In the genomic region with DNA sequence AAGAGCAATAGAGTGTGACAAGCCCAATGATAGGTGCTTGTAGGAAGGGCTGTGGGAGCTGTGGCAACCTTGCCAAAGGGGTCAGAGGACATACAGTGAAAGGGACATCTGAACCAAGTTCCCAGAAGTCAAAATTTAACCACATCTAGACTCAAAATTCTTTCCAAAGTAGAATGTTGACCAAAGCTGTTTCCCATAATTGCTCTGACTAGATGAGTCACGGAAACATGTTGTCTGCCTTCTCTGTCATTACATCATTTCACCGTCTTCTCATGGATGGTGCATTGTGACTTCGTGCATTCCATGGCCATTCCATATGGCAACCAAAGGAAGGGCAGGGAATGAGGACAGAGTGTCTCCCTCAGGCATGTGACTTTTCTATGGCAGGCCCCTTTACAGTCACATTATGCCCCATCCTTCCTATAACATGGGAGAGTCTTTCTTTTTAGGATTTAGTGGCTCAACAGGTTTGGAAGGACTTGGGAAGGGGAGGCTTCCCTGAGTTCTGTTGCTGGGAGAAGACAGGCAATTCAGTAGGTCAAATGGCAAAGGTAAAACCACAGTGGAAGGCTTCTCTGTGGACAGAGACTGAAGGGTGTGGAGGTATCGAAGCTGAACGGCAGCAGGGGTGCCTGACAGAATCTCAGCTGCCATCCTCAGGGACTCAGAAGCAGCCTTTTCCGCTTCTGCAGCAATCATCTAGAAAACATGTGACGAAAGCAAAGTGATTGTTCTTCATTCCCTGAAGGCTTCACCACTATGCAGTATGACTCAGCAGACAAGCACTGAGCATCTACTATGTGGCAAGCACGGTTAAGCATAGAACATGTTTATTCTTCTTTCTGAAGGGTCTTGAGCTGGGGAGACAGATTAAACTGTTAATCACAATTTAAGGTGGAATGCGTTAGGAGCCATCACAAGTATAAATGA, we compare ENCODE assay signal across 11 cellular contexts. TPM values are rescaled to one million over a fixed set of nuclear protein-coding genes. Genes with fewer than 3 reads are reported as not detected.
DNase-seq lines count a peak whose midpoint lies in the region; ATAC-seq and TF ChIP-seq lines count a peak whose summit lies in the region.
"Had no signal": no experiment of that assay in that cellular context is flagged by ENCODE, and none has a peak within 500 bp of the region (broad histone marks: within the 10 kb centered on the region; RNA-seq: fewer than 3 reads in every experiment).

No MANE protein-coding gene starts in this region.

- no TSS peak for BruUV-seq in Calu3 (replicated peaks; lab: Mats Ljungman, UMichigan)

- peak; percentile 88 for ATAC-seq in GM21619 (IDR thresholded peaks at IDR 0.05; ENCODE audit: unreplicated experiment)
- ATAC-seq in natural killer cell, result no peak
- ATAC-seq in left colon, result no peak

- CTCF ChIA-PET in AG04450 (lab: Charles Lee) (interaction anchor here (1.0 kb wide), 1 partner anchor 264 kb away, joined by 4 read pairs; no protein-coding TSS in a partner anchor), Calu3 (lab: Charles Lee) (no interaction called here)

- H3K9me3 ChIP-seq in AG04450 (ENCODE audit: control insufficient read depth, insufficient read depth, low read length), result no peaks in the 10 kb centered on the region
- H3K9me3 ChIP-seq: HAP-1 had no signal

- no peak overlapping the region for H3K27ac Mint-ChIP-seq in natural killer cell
- no peak overlapping the region for H3K27ac Mint-ChIP-seq in Calu3 (ENCODE audit: unreplicated experiment)

- H3K9me3 Mint-ChIP-seq in natural killer cell, result no peaks in the 10 kb centered on the region
- H3K9me3 Mint-ChIP-seq in Calu3 (ENCODE audit: low read depth, unreplicated experiment), result no peaks in the 10 kb centered on the region

- no peaks in the 10 kb centered on the region for H3K36me3 Mint-ChIP-seq in natural killer cell
- H3K36me3 Mint-ChIP-seq in Calu3 (ENCODE audit: insufficient read depth, unreplicated experiment), result no peaks in the 10 kb centered on the region

- no peaks in the 10 kb centered on the region for H3K4me1 Mint-ChIP-seq in natural killer cell
- no peaks in the 10 kb centered on the region for H3K4me1 Mint-ChIP-seq in Calu3 (ENCODE audit: low read depth, unreplicated experiment)

- no peak overlapping the region for H3K4me3 ChIP-seq in AG04450 (ENCODE audit: low read depth, low read length)
- H3K4me3 ChIP-seq in epithelial cell of esophagus (ENCODE audit: low read length), result no peak overlapping the region
- H3K4me3 ChIP-seq: HAP-1 had no signal

- POLR2A ChIA-PET in AG04450 (lab: Yijun Ruan, JAX), result no interaction called here

- intact Hi-C loops in natural killer cell (cut with micrococcal nuclease), result no loop called here
- intact Hi-C loops in Calu3 (cut with micrococcal nuclease; ENCODE audit: unreplicated experiment), result no loop called here
- intact Hi-C loops in left colon (cut with DNase I, micrococcal nuclease), result no loop called here

- no peaks in the 10 kb centered on the region for H3K27me3 ChIP-seq in AG04450 (ENCODE audit: control insufficient read depth, insufficient read depth, low read length)

- no peak for TF ChIP-seq CTCF in AG04450 (IDR thresholded peaks at IDR 0.05; ENCODE audit: low read depth, low read length)
- no peak for TF ChIP-seq CTCF in epithelial cell of esophagus (IDR thresholded peaks at IDR 0.05; ENCODE audit: insufficient read depth, low read depth, low read length, missing control alignments)
- TF ChIP-seq CTCF in natural killer cell (IDR thresholded peaks at IDR 0.05), result no peak
- no peak for TF ChIP-seq CTCF in Calu3 (IDR thresholded peaks at IDR 0.05; ENCODE audit: unreplicated experiment)

- H3K4me3 Mint-ChIP-seq in natural killer cell, result no peak overlapping the region
- no peak overlapping the region for H3K4me3 Mint-ChIP-seq in Calu3 (ENCODE audit: low read depth, unreplicated experiment)

- H3K27ac ChIP-seq in AG04450 (ENCODE audit: low read depth, low read length), result no peak overlapping the region

- H3K27me3 Mint-ChIP-seq in natural killer cell (ENCODE audit: low read depth in 2 of 2) (peaks cover 0 to 4% of the 10 kb centered on the region in 2 donors), Calu3 (ENCODE audit: unreplicated experiment) (peaks cover 65% of the 10 kb centered on the region)

- DNase-seq in AG04450 (ENCODE audit: low read depth, low spot score) (peak; percentile 7), NOMO-1 (lab: John Stamatoyannopoulos, UW; ENCODE audit: unreplicated experiment in 2 of 2) (peak; percentile 67 to 95), epithelial cell of esophagus (ENCODE audit: low read depth) (peak; percentile 74), D341Med (ENCODE audit: low spot score) (no peak), natural killer cell (no peak), Calu3 (no peak), left colon (no peak)
- DNase-seq: NCI-H2081 treated with DMSO at 0.1 percent for 48 hours had no signal

RNA-seq across cellular contexts. Expression of gene NPHS2, which starts 24.7 kb away (rescaled TPM):
- polyA plus RNA-seq in AG04450 (2011; rRNA removed), result not detected in 2 replicates
- polyA minus RNA-seq in AG04450 (2011; rRNA and poly(A)+ RNA removed), result not detected in 2 replicates
- total RNA-seq in natural killer cell (not detected), Calu3 (2022) (not detected in 2 replicates), left colon (under 1 TPM in 1 of 2 donors, not detected in 1; 0.20 TPM)
- total RNA-seq: omental fat pad had no signal

RNA-seq across cellular contexts. Expression of gene TDRD5, which starts 40.6 kb away (rescaled TPM):
- polyA plus RNA-seq in AG04450 (2011; rRNA removed), result not detected in 2 replicates
- polyA minus RNA-seq in AG04450 (2011; rRNA and poly(A)+ RNA removed), result not detected in 2 replicates
- not detected for total RNA-seq in natural killer cell
- 0.17 TPM in 1 of 2 replicates, not detected in the other for total RNA-seq in Calu3 (2022)
- total RNA-seq in left colon, result 1 to 10 TPM in 1 of 2 donors, under 1 TPM in 1; 0.92 to 1.9 TPM

Comparison
In these comparisons a context has a peak if more than half of its experiments do, and no peak if none do; other contexts are left out.
1. DNase-seq: peak in AG04450 (single experiment), NOMO-1 (2 of 2) and epithelial cell of esophagus (single experiment); none in D341Med (single experiment), natural killer cell (single experiment), Calu3 (single experiment) and left colon (0 of 2).